In the genomic region with DNA sequence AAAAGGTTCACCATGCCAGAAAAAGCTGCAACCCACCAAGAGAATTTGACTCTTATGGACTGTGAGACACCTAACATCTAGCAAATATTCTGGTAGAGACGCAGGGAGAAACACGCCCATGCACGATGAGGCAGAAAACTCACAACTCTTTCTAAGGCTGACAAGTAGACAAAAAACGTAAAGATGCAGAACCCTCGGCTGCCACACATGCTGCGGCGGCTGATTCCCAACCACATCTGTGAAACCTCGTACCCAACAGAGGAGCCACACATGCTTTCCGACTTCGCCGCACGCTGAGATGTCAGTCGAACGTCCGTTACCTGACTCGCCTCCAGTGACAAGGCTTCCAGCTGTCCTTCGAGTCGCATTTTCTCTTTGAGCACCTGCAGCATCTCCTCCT, we compare ENCODE assay signal across 21 cellular contexts. TPM values are rescaled to one million over a fixed set of nuclear protein-coding genes. Genes with fewer than 3 reads are reported as not detected.
DNase-seq lines count a peak whose midpoint lies in the region; ATAC-seq, FAIRE-seq and TF ChIP-seq lines count a peak whose summit lies in the region.
"Had no signal": no experiment of that assay in that cellular context is flagged by ENCODE, and none has a peak within 500 bp of the region (broad histone marks: within the 10 kb centered on the region; RNA-seq: fewer than 3 reads in every experiment).

No MANE protein-coding gene starts in this region.

- H3K4me3 Mint-ChIP-seq in activated naive CD4-positive, alpha-beta T cell treated with anti-CD3 and anti-CD28 coated beads for 36 hours: no peak overlapping the region
- peak overlapping the region in 1 of 2 donors; percentile 44 for H3K4me3 Mint-ChIP-seq in stimulated activated naive CD8-positive, alpha-beta T cell treated with anti-CD3 and anti-CD28 coated beads, Interleukin-15, amount 100 ng/mL, for 72 hours
- no peak overlapping the region for H3K4me3 Mint-ChIP-seq in WTC11
- H3K4me3 Mint-ChIP-seq: activated B cell treated with CpG ODN at 0.5 μM for 24 hours; CD4-positive, CD25-positive, alpha-beta regulatory T cell; GM23338; natural killer cell; T-helper 17 cell had no signal

- TF ChIP-seq EP300 in K562 (IDR thresholded peaks at IDR 0.05; ENCODE audit: low read length): no peak

- WGBS in K562 (ENCODE audit: insufficient coverage, low coverage, missing lambda C conversion rate): 95% methylated on average over 18 of the region's 18 CpGs

- H3K27me3 ChIP-seq in K562 (ENCODE audit: control insufficient read depth in 2 of 2, insufficient read depth in 2 of 2, low read length in 2 of 2) (no peaks in the 10 kb centered on the region), HAP-1 (ENCODE audit: low read depth) (no peaks in the 10 kb centered on the region), ascending aorta (no peaks in the 10 kb centered on the region)
- H3K27me3 ChIP-seq: colonic mucosa, foreskin keratinocyte, SJSA1 had no signal

- no peak overlapping the region for H2AFZ ChIP-seq in K562 (ENCODE audit: low read depth, low read length)
- H2AFZ ChIP-seq: GM23338 had no signal

- H3K79me2 ChIP-seq in K562 (ENCODE audit: control insufficient read depth, insufficient read depth, low read length): peaks cover 28% of the 10 kb centered on the region

- H3K4me1 Mint-ChIP-seq in activated naive CD4-positive, alpha-beta T cell treated with anti-CD3 and anti-CD28 coated beads for 36 hours (ENCODE audit: low read depth): peaks cover 22% of the 10 kb centered on the region
- H3K4me1 Mint-ChIP-seq in stimulated activated naive CD8-positive, alpha-beta T cell treated with anti-CD3 and anti-CD28 coated beads, Interleukin-15, amount 100 ng/mL, for 72 hours: peaks cover 43% of the 10 kb centered on the region
- H3K4me1 Mint-ChIP-seq in WTC11: no peaks in the 10 kb centered on the region
- H3K4me1 Mint-ChIP-seq: activated B cell treated with CpG ODN at 0.5 μM for 24 hours, GM23338, T-helper 17 cell had no signal

- no TSS peak for BruUV-seq in K562 (replicated peaks; lab: Mats Ljungman, UMichigan)

- H3K27me3 Mint-ChIP-seq in activated naive CD4-positive, alpha-beta T cell treated with anti-CD3 and anti-CD28 coated beads for 36 hours (ENCODE audit: low read depth): no peaks in the 10 kb centered on the region
- no peaks in the 10 kb centered on the region for H3K27me3 Mint-ChIP-seq in stimulated activated naive CD8-positive, alpha-beta T cell treated with anti-CD3 and anti-CD28 coated beads, Interleukin-15, amount 100 ng/mL, for 72 hours
- no peaks in the 10 kb centered on the region for H3K27me3 Mint-ChIP-seq in WTC11 (ENCODE audit: low read depth)
- H3K27me3 Mint-ChIP-seq: activated B cell treated with CpG ODN at 0.5 μM for 24 hours; CD4-positive, CD25-positive, alpha-beta regulatory T cell; progenitor cell of endocrine pancreas; T-helper 17 cell had no signal

- H3K36me3 ChIP-seq in K562 (ENCODE audit: control insufficient read depth, insufficient read depth, low read length): peaks cover 69% of the 10 kb centered on the region
- H3K36me3 ChIP-seq in HAP-1 (replicated peaks): peaks cover 63% of the 10 kb centered on the region
- H3K36me3 ChIP-seq in ascending aorta: peaks cover 79 to 91% of the 10 kb centered on the region in 2 donors

- H3K4me2 ChIP-seq in K562 (ENCODE audit: insufficient read depth, low read length): no peak overlapping the region
- H3K4me2 ChIP-seq: GM23338 had no signal

- H3K27ac Mint-ChIP-seq in activated naive CD4-positive, alpha-beta T cell treated with anti-CD3 and anti-CD28 coated beads for 36 hours: no peak overlapping the region
- H3K27ac Mint-ChIP-seq in stimulated activated naive CD8-positive, alpha-beta T cell treated with anti-CD3 and anti-CD28 coated beads, Interleukin-15, amount 100 ng/mL, for 72 hours: no peak overlapping the region
- H3K27ac Mint-ChIP-seq in WTC11: no peak overlapping the region
- H3K27ac Mint-ChIP-seq: activated B cell treated with CpG ODN at 0.5 μM for 24 hours, natural killer cell, progenitor cell of endocrine pancreas, T-helper 17 cell had no signal

- no peak for TF ChIP-seq POLR2A in K562 (conservative IDR thresholded peaks at IDR 0.05)

- H3K27ac ChIP-seq in K562 (ENCODE audit: extremely low read depth, low read depth, low read length) (no peak overlapping the region), ascending aorta (no peak overlapping the region)
- H3K27ac ChIP-seq: colonic mucosa, foreskin keratinocyte, SJSA1 had no signal

- H3K9ac ChIP-seq in K562 (ENCODE audit: insufficient read depth in 1 of 2, low read depth in 2 of 2, low read length in 2 of 2): no peak overlapping the region

- H3K9me3 Mint-ChIP-seq in activated naive CD4-positive, alpha-beta T cell treated with anti-CD3 and anti-CD28 coated beads for 36 hours: no peaks in the 10 kb centered on the region
- no peaks in the 10 kb centered on the region for H3K9me3 Mint-ChIP-seq in stimulated activated naive CD8-positive, alpha-beta T cell treated with anti-CD3 and anti-CD28 coated beads, Interleukin-15, amount 100 ng/mL, for 72 hours
- peaks cover 9% of the 10 kb centered on the region for H3K9me3 Mint-ChIP-seq in WTC11
- H3K9me3 Mint-ChIP-seq: activated B cell treated with CpG ODN at 0.5 μM for 24 hours, natural killer cell had no signal

- no peak for TF ChIP-seq RAD21 in K562 (CRISPR knock-in tag; conservative IDR thresholded peaks at IDR 0.05 in 1 of 2, IDR thresholded peaks at IDR 0.05 in 1 of 2)

- H3K9me1 ChIP-seq in K562 (ENCODE audit: control insufficient read depth, insufficient read depth, low read length): peaks cover 8% of the 10 kb centered on the region

- H3K36me3 Mint-ChIP-seq in activated naive CD4-positive, alpha-beta T cell treated with anti-CD3 and anti-CD28 coated beads for 36 hours (ENCODE audit: low read depth): peaks cover 49% of the 10 kb centered on the region
- H3K36me3 Mint-ChIP-seq in WTC11: peaks cover 64% of the 10 kb centered on the region

- H3K4me1 ChIP-seq in K562 (replicated peaks in 1 of 2; ENCODE audit: control insufficient read depth in 2 of 2, insufficient read depth in 2 of 2, low read length in 2 of 2) (peaks cover 0 to 13% of the 10 kb centered on the region in 2 experiments; a peak in 3 of 5 replicates), HAP-1 (no peaks in the 10 kb centered on the region), ascending aorta (no peaks in the 10 kb centered on the region)
- H3K4me1 ChIP-seq: colonic mucosa, foreskin keratinocyte, SJSA1 had no signal

- intact Hi-C loops in activated naive CD4-positive, alpha-beta T cell treated with anti-CD3 and anti-CD28 coated beads for 36 hours (cut with micrococcal nuclease): no loop called here
- intact Hi-C loops in K562 (cut with micrococcal nuclease): no loop called here
- intact Hi-C loops in ascending aorta (cut with DNase I): no loop called here

- in situ Hi-C loops in K562 (cut with MboI) (no loop called here), HAP-1 (cut with MboI; ENCODE audit: low sequenced_read_pairs) (no loop called here)

- DNase-seq in activated naive CD4-positive, alpha-beta T cell treated with anti-CD3 and anti-CD28 coated beads for 36 hours: peak; percentile 47
- DNase-seq in activated naive CD4-positive, alpha-beta T cell (lab: John Stamatoyannopoulos, UW): no peak
- no peak for DNase-seq in K562 (ENCODE audit: extremely low read depth in 1 of 4, low spot score in 3 of 4)
- DNase-seq in putamen (ENCODE audit: low spot score): peak; percentile 55
- DNase-seq in stimulated activated naive CD8-positive, alpha-beta T cell treated with anti-CD3 and anti-CD28 coated beads, Interleukin-15, amount 100 ng/mL, for 72 hours: peak; percentile 15 to 53
- DNase-seq in WTC11 (ENCODE audit: low spot score): no peak
- no peak for DNase-seq in HAP-1 (ENCODE audit: low spot score in 2 of 2)
- DNase-seq in ascending aorta (ENCODE audit: low spot score in 2 of 2): no peak
- DNase-seq: activated B cell treated with CpG ODN at 0.5 μM for 24 hours; CD4-positive, CD25-positive, alpha-beta regulatory T cell; colonic mucosa; DMS79 treated with DMSO at 0.1 percent for 48 hours; foreskin keratinocyte; kidney glomerular epithelial cell; natural killer cell; NCI-H1436; small intestine; T-helper 17 cell had no signal

- CTCF ChIA-PET in activated naive CD4-positive, alpha-beta T cell treated with anti-CD3 and anti-CD28 coated beads for 36 hours (lab: Charles Lee): interaction anchor here (1.4 kb wide), 1 partner anchor 99 kb away, joined by 4 read pairs; no protein-coding TSS in a partner anchor
- CTCF ChIA-PET in K562 (lab: Yijun Ruan, JAX; ENCODE audit: low intra/inter-chr PET ratio): no interaction called here
- CTCF ChIA-PET in WTC11 (lab: Charles Lee): interaction anchor here (1.0 to 1.2 kb wide), 2 partner anchors 95 to 98 kb away, joined by 3 to 4 read pairs; no protein-coding TSS in a partner anchor

- no peak overlapping the region for H3K4me3 ChIP-seq in K562
- no peak overlapping the region for H3K4me3 ChIP-seq in HAP-1
- H3K4me3 ChIP-seq in ascending aorta: no peak overlapping the region
- H3K4me3 ChIP-seq: colonic mucosa, GM23338, SJSA1 had no signal

- no peaks in the 10 kb centered on the region for H3K9me3 ChIP-seq in K562 (replicated peaks; ENCODE audit: control insufficient read depth, insufficient read depth, low read depth, low read length)
- no peaks in the 10 kb centered on the region for H3K9me3 ChIP-seq in HAP-1
- no peaks in the 10 kb centered on the region for H3K9me3 ChIP-seq in ascending aorta
- H3K9me3 ChIP-seq: colonic mucosa, SJSA1 had no signal

- no peak for FAIRE-seq in K562 (lab: Jason Lieb, UNC)
- FAIRE-seq: small intestine had no signal

- no peak for ATAC-seq in K562
- ATAC-seq in stimulated activated naive CD8-positive, alpha-beta T cell treated with anti-CD3 and anti-CD28 coated beads, Interleukin-15, amount 100 ng/mL, for 72 hours: peak; percentile 81
- ATAC-seq in WTC11: no peak
- ATAC-seq: foreskin keratinocyte, natural killer cell, T-helper 17 cell had no signal

- POLR2A ChIA-PET in K562 (lab: Yijun Ruan, JAX): no interaction called here
- POLR2A ChIA-PET in WTC11 (lab: Charles Lee): no interaction called here

- peaks cover 24% of the 10 kb centered on the region for H4K20me1 ChIP-seq in K562 (replicated peaks; ENCODE audit: control insufficient read depth, insufficient read depth, low read length)

- TF ChIP-seq CTCF in K562 (IDR thresholded peaks at IDR 0.05 in 2 of 3, conservative IDR thresholded peaks at IDR 0.05 in 1 of 3; ENCODE audit: insufficient read depth in 2 of 3, low read depth in 1 of 3, low read length in 3 of 3) (no peak), WTC11 (IDR thresholded peaks at IDR 0.05) (no peak), ascending aorta (IDR thresholded peaks at IDR 0.05) (no peak)

RNA-seq across cellular contexts. Expression of a gene that starts 21.8 kb away (rescaled TPM):
- total RNA-seq in activated naive CD4-positive, alpha-beta T cell treated with anti-CD3 and anti-CD28 coated beads for 36 hours: 10 to 100 TPM; 25.2 to 29.1 TPM
- total RNA-seq in K562 (2011; cell fraction: chromatin; rRNA removed; ENCODE audit: low replicate concordance): 144 and 257 TPM in 2 replicates
- total RNA-seq in K562 (2011; cell fraction: nucleolus; rRNA removed): 92.6 and 108 TPM in 2 replicates
- 87.7 and 106 TPM in 2 replicates for total RNA-seq in K562 (2011; cell fraction: nucleoplasm; rRNA removed)
- total RNA-seq in K562 (2014; rRNA removed) (36.1 and 38.7 TPM in 2 replicates), K562 (2014; rRNA removed; fragmentation: Illumina TruSeq; extraction: Trizol) (17.0 and 19.0 TPM in 2 replicates), K562 (2015; rRNA removed; fragmentation: Illumina TruSeq; extraction: Trizol) (21.2 and 22.8 TPM in 2 replicates), K562 (2021) (41.7 and 48.1 TPM in 2 replicates), WTC11 (2021) (36.8 to 47.8 TPM (median 39.6 TPM) in 3 replicates), ascending aorta (173 TPM)
- polyA plus RNA-seq in K562 (2011; rRNA removed) (15.0 and 20.2 TPM in 2 replicates), K562 (2014; fragmentation: Illumina TruSeq; extraction: Trizol) (9.0 and 11.8 TPM in 2 replicates), K562 (2014; fragmentation: Nextera tagmentation; extraction: Ambion mirVana) (1 to 10 TPM; 1.9 to 2.9 TPM), K562 (2014; rRNA removed) (18.4 and 18.6 TPM in 2 replicates)
- 21.4 and 25.3 TPM in 2 replicates for polyA plus RNA-seq in K562 (2011; cell fraction: cytosol; rRNA removed)
- polyA plus RNA-seq in K562 (2011; cell fraction: nucleus; rRNA removed): 38.5 and 43.6 TPM in 2 replicates
- 12.5 and 13.1 TPM in 2 replicates for polyA plus RNA-seq in K562 (2012)
- polyA minus RNA-seq in K562 (2011; rRNA and poly(A)+ RNA removed): 26.2 and 28.2 TPM in 2 replicates
- polyA minus RNA-seq in K562 (2011; cell fraction: cytosol; rRNA and poly(A)+ RNA removed): 43.5 and 57.6 TPM in 2 replicates
- polyA minus RNA-seq in K562 (2011; cell fraction: nucleus; rRNA and poly(A)+ RNA removed): 18.7 and 48.9 TPM in 2 replicates

RNA-seq across cellular contexts. Expression of a gene that starts 45.2 kb away (rescaled TPM):
- total RNA-seq in activated naive CD4-positive, alpha-beta T cell treated with anti-CD3 and anti-CD28 coated beads for 36 hours: 100 to 1,000 TPM; 102 to 106 TPM
- 353 and 486 TPM in 2 replicates for total RNA-seq in K562 (2011; cell fraction: chromatin; rRNA removed; ENCODE audit: low replicate concordance)
- total RNA-seq in K562 (2011; cell fraction: nucleolus; rRNA removed): 225 and 254 TPM in 2 replicates
- total RNA-seq in K562 (2011; cell fraction: nucleoplasm; rRNA removed): 264 and 271 TPM in 2 replicates
- total RNA-seq in K562 (2014; rRNA removed) (33.6 and 42.3 TPM in 2 replicates), K562 (2014; rRNA removed; fragmentation: Illumina TruSeq; extraction: Trizol) (44.0 and 45.6 TPM in 2 replicates), K562 (2015; rRNA removed; fragmentation: Illumina TruSeq; extraction: Trizol) (49.5 and 50.4 TPM in 2 replicates), K562 (2021) (54.3 and 56.9 TPM in 2 replicates), WTC11 (2021) (50.3 to 63.8 TPM (median 50.6 TPM) in 3 replicates), ascending aorta (54.2 TPM)
- polyA plus RNA-seq in K562 (2011; rRNA removed) (57.7 and 69.0 TPM in 2 replicates), K562 (2014; fragmentation: Illumina TruSeq; extraction: Trizol) (43.6 and 46.3 TPM in 2 replicates), K562 (2014; fragmentation: Nextera tagmentation; extraction: Ambion mirVana) (1 to 10 TPM; 3.2 TPM), K562 (2014; rRNA removed) (49.7 and 51.6 TPM in 2 replicates)
- 41.4 and 48.0 TPM in 2 replicates for polyA plus RNA-seq in K562 (2011; cell fraction: cytosol; rRNA removed)
- 224 and 322 TPM in 2 replicates for polyA plus RNA-seq in K562 (2011; cell fraction: nucleus; rRNA removed)
- 39.1 and 44.5 TPM in 2 replicates for polyA plus RNA-seq in K562 (2012)
- polyA minus RNA-seq in K562 (2011; rRNA and poly(A)+ RNA removed): 139 and 163 TPM in 2 replicates
- polyA minus RNA-seq in K562 (2011; cell fraction: cytosol; rRNA and poly(A)+ RNA removed): 46.5 and 72.4 TPM in 2 replicates
- 105 and 129 TPM in 2 replicates for polyA minus RNA-seq in K562 (2011; cell fraction: nucleus; rRNA and poly(A)+ RNA removed)

Comparison
In these comparisons a context has a peak if more than half of its experiments do, and no peak if none do; other contexts are left out.
1. DNase-seq: peak in activated naive CD4-positive, alpha-beta T cell treated with anti-CD3 and anti-CD28 coated beads for 36 hours (single experiment), putamen (single experiment) and stimulated activated naive CD8-positive, alpha-beta T cell treated with anti-CD3 and anti-CD28 coated beads, Interleukin-15, amount 100 ng/mL, for 72 hours (2 of 2); none in activated naive CD4-positive, alpha-beta T cell (0 of 4), K562 (0 of 4), WTC11 (single experiment), HAP-1 (0 of 2) and ascending aorta (0 of 2).